In genomic region chr11:2401436-2401984, GRCh38 we compare ENCODE assay signal across 11 cellular contexts. TPM values are rescaled to one million over a fixed set of nuclear protein-coding genes. Genes with fewer than 3 reads are reported as not detected.
DNase-seq lines count a peak whose midpoint lies in the region; ATAC-seq and TF ChIP-seq lines count a peak whose summit lies in the region.
"Had no signal": no experiment of that assay in that cellular context is flagged by ENCODE, and none has a peak within 500 bp of the region (broad histone marks: within the 10 kb centered on the region; RNA-seq: fewer than 3 reads in every experiment).

No MANE protein-coding gene starts in this region.

- H3K9me3 ChIP-seq in iPS-15b (ENCODE audit: control insufficient read depth, insufficient read depth, low read length) (no peaks in the 10 kb centered on the region), stomach (no peaks in the 10 kb centered on the region)

- H3K36me3 Mint-ChIP-seq in activated CD8-positive, alpha-beta T cell treated with anti-CD3 and anti-CD28 coated beads, Interleukin-2, amount 10 ng/mL, durations not matched to agents 7 days and 5 days (ENCODE audit: low read depth) = peaks cover 9% of the 10 kb centered on the region

- 26 to 36% (median 29%) methylated on average over 12 of the region's 12 CpGs for WGBS in stomach, 5 donors

- intact Hi-C loops in stomach (cut with DNase I; ENCODE audit: low total_unique reads) (no loop called here), head of caudate nucleus (cut with DNase I) (no loop called here)

- H3K27me3 ChIP-seq in iPS-15b (ENCODE audit: control insufficient read depth, insufficient read depth, low read length) = no peaks in the 10 kb centered on the region
- H3K27me3 ChIP-seq in stomach = no peaks in the 10 kb centered on the region

- H3K4me1 ChIP-seq in iPS-15b (ENCODE audit: control insufficient read depth, insufficient read depth, low read length) (no peaks in the 10 kb centered on the region), stomach (peaks cover 18 to 36% (median 34%) of the 10 kb centered on the region in 4 donors)

- peak overlapping the region; percentile 97 for H3K9ac ChIP-seq in iPS-15b (ENCODE audit: low read depth, low read length)

- peak overlapping the region in 4 of 5 donors; percentile 87 to 100 (median 96) for H3K27ac ChIP-seq in stomach

- DNase-seq in NCI-H82 (lab: John Stamatoyannopoulos, UW) = peak; percentile 7
- DNase-seq in NCI-H82 treated with DMSO at 0.1 percent for 48 hours (lab: John Stamatoyannopoulos, UW; ENCODE audit: unreplicated experiment) = no peak
- DNase-seq in activated CD8-positive, alpha-beta T cell treated with anti-CD3 and anti-CD28 coated beads, Interleukin-2, amount 10 ng/mL, durations not matched to agents 7 days and 5 days = no peak
- no peak for DNase-seq in stomach
- no peak for DNase-seq in head of caudate nucleus
- DNase-seq in SW480 (ENCODE audit: low spot score) = no peak
- DNase-seq: AML-193, kidney glomerular epithelial cell, NCI-H1930 had no signal

- no peaks in the 10 kb centered on the region for H3K27me3 Mint-ChIP-seq in activated CD8-positive, alpha-beta T cell treated with anti-CD3 and anti-CD28 coated beads, Interleukin-2, amount 10 ng/mL, durations not matched to agents 7 days and 5 days (ENCODE audit: low read depth)

- no peak for TF ChIP-seq EP300 in stomach (IDR thresholded peaks at IDR 0.05)

- no peak for TF ChIP-seq POLR2A in stomach (IDR thresholded peaks at IDR 0.05)

- no peak for ATAC-seq in activated CD8-positive, alpha-beta T cell treated with anti-CD3 and anti-CD28 coated beads, Interleukin-2, amount 10 ng/mL, durations not matched to agents 7 days and 5 days
- no peak for ATAC-seq in HG02973 (IDR thresholded peaks at IDR 0.05; ENCODE audit: unreplicated experiment)

- no peak for TF ChIP-seq CTCF in stomach (IDR thresholded peaks at IDR 0.05)

- H3K36me3 ChIP-seq in iPS-15b (ENCODE audit: control insufficient read depth, insufficient read depth, low read length) (peaks cover 30% of the 10 kb centered on the region), stomach (peaks cover 28 to 55% (median 49%) of the 10 kb centered on the region in 4 donors)

- CTCF ChIA-PET in activated CD8-positive, alpha-beta T cell treated with anti-CD3 and anti-CD28 coated beads, Interleukin-2, amount 10 ng/mL, durations not matched to agents 7 days and 5 days (lab: Charles Lee) = interaction anchor here (1.0 to 5.1 kb wide), 8 partner anchors 12 to 132 kb away, joined by 3 to 72 read pairs (median 6); partner anchors contain the start of genes C11orf21 and TSPAN32

- no peaks in the 10 kb centered on the region for H3K9me3 Mint-ChIP-seq in activated CD8-positive, alpha-beta T cell treated with anti-CD3 and anti-CD28 coated beads, Interleukin-2, amount 10 ng/mL, durations not matched to agents 7 days and 5 days (ENCODE audit: insufficient read depth)

- H3K4me3 ChIP-seq in iPS-15b (ENCODE audit: low read depth, low read length) (peak overlapping the region; percentile 98), stomach (peak overlapping the region; percentile 61 to 97 (median 89))

- H3K4me3 Mint-ChIP-seq in activated CD8-positive, alpha-beta T cell treated with anti-CD3 and anti-CD28 coated beads, Interleukin-2, amount 10 ng/mL, durations not matched to agents 7 days and 5 days = peak overlapping the region; percentile 91

- peaks cover 18% of the 10 kb centered on the region for H3K4me1 Mint-ChIP-seq in activated CD8-positive, alpha-beta T cell treated with anti-CD3 and anti-CD28 coated beads, Interleukin-2, amount 10 ng/mL, durations not matched to agents 7 days and 5 days (ENCODE audit: low read depth)

- POLR2A ChIA-PET in activated CD8-positive, alpha-beta T cell treated with anti-CD3 and anti-CD28 coated beads, Interleukin-2, amount 10 ng/mL, durations not matched to agents 7 days and 5 days (lab: Charles Lee) = interaction anchor here (0.9 to 4.0 kb wide), 5 partner anchors 13 to 100 kb away, joined by 5 to 36 read pairs (median 9); partner anchors contain the start of genes C11orf21, CD81 and TSPAN32

- H3K27ac Mint-ChIP-seq in activated CD8-positive, alpha-beta T cell treated with anti-CD3 and anti-CD28 coated beads, Interleukin-2, amount 10 ng/mL, durations not matched to agents 7 days and 5 days = peak overlapping the region; percentile 92

RNA-seq across cellular contexts. Expression of gene TSSC4, which starts 1.0 kb away (rescaled TPM):
- total RNA-seq in activated CD8-positive, alpha-beta T cell treated with anti-CD3 and anti-CD28 coated beads, Interleukin-2, amount 10 ng/mL, durations not matched to agents 7 days and 5 days = 10 to 100 TPM; 45.3 to 49.4 TPM
- 100 to 1,000 TPM in 1 of 5 donors, 10 to 100 TPM in 3, 1 to 10 TPM in 1; 9.4 to 147 (median 44.2) TPM for total RNA-seq in stomach
- polyA plus RNA-seq in stomach = 10 to 100 TPM; 51.5 to 65.3 (median 54.9) TPM

RNA-seq across cellular contexts. Expression of gene CD81, which starts 24.4 kb away (rescaled TPM):
- total RNA-seq in activated CD8-positive, alpha-beta T cell treated with anti-CD3 and anti-CD28 coated beads, Interleukin-2, amount 10 ng/mL, durations not matched to agents 7 days and 5 days = 100 to 1,000 TPM; 142 to 145 TPM
- 100 to 1,000 TPM; 218 to 263 (median 227) TPM for total RNA-seq in stomach
- polyA plus RNA-seq in stomach = 100 to 1,000 TPM in 2 of 3 donors, 10 to 100 TPM in 1; 95.0 to 327 (median 120) TPM

RNA-seq across cellular contexts. Expression of gene TRPM5, which starts 42.8 kb away (rescaled TPM):
- not detected for total RNA-seq in activated CD8-positive, alpha-beta T cell treated with anti-CD3 and anti-CD28 coated beads, Interleukin-2, amount 10 ng/mL, durations not matched to agents 7 days and 5 days
- total RNA-seq in stomach = 10 to 100 TPM in 1 of 5 donors, under 1 TPM in 3, not detected in 1; 0.43 to 11.6 (median 0.50) TPM
- under 1 TPM; 0.15 to 0.61 (median 0.31) TPM for polyA plus RNA-seq in stomach

RNA-seq across cellular contexts. Expression of gene KCNQ1, which starts 43.3 kb away (rescaled TPM):
- 10 to 100 TPM; 20.4 to 26.0 TPM for total RNA-seq in activated CD8-positive, alpha-beta T cell treated with anti-CD3 and anti-CD28 coated beads, Interleukin-2, amount 10 ng/mL, durations not matched to agents 7 days and 5 days
- total RNA-seq in stomach = 100 to 1,000 TPM in 1 of 5 donors, 10 to 100 TPM in 4; 12.1 to 155 (median 75.9) TPM
- polyA plus RNA-seq in stomach = 10 to 100 TPM; 29.3 to 55.8 (median 42.2) TPM
